17 cellular contexts compared by ENCODE assay signal in the genomic region with DNA sequence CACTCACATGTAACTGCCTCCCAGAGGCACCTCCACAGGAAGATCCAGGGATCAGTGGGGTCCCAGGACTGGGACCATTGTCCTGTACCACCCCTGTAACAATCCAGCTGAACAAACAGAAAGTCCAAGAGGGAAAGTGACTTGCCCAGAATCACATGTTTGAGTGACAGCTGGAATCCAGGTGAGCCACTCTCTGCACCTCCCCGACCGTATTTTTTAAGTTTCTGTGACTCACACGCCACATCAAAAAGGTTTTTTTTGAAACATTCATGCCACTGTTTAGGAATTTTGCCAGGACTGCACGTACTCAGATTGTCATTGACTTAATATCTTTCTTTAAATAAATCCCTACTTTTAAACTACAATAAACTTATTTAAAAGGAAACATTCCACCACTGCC. TPM values are rescaled to one million over a fixed set of nuclear protein-coding genes. Genes with fewer than 3 reads are reported as not detected.
A peak's percentile ranks its signal among the peaks of the same experiment; 100 is the strongest.
DNase-seq lines count a peak whose midpoint lies in the region; ATAC-seq and TF ChIP-seq lines count a peak whose summit lies in the region.
"Had no signal": no experiment of that assay in that cellular context is flagged by ENCODE, and none has a peak within 500 bp of the region (broad histone marks: within the 10 kb centered on the region; RNA-seq: fewer than 3 reads in every experiment).

No MANE protein-coding gene starts in this region.

- no peaks in the 10 kb centered on the region for H3K36me3 ChIP-seq in lung (ENCODE audit: control insufficient read depth in 2 of 2, insufficient read depth in 2 of 2, low read length in 2 of 2)
- H3K36me3 ChIP-seq in upper lobe of right lung = no peaks in the 10 kb centered on the region
- H3K36me3 ChIP-seq in ovary = no peaks in the 10 kb centered on the region
- H3K36me3 ChIP-seq: BE2C, SJSA1 had no signal

- no peak for TF ChIP-seq POLR2A in ovary (IDR thresholded peaks at IDR 0.05)

- H3K9me3 ChIP-seq in lung (ENCODE audit: control insufficient read depth in 2 of 2, insufficient read depth in 1 of 2, low read length in 1 of 2) (no peaks in the 10 kb centered on the region), upper lobe of right lung (no peaks in the 10 kb centered on the region), ovary (no peaks in the 10 kb centered on the region)
- H3K9me3 ChIP-seq: BE2C, SJSA1, testis had no signal

- DNase-seq in epithelial cell of esophagus (ENCODE audit: low read depth) (peak; percentile 79), lung (ENCODE audit: low spot score) (peak; percentile 38), upper lobe of right lung (no peak), ureter (ENCODE audit: low spot score) (no peak), ovary (no peak), epidermal melanocyte (ENCODE audit: insufficient read length, low spot score) (no peak)
- DNase-seq: activated CD8-positive, alpha-beta memory T cell treated with anti-CD3 and anti-CD28 coated beads, Interleukin-2, amount 50 U/mL, for 4 hours; aorta; BE2C; cortex of kidney; occipital lobe had no signal

- intact Hi-C loops in upper lobe of right lung (cut with DNase I) (no loop called here), ovary (cut with DNase I) (no loop called here)

- H3K4me1 ChIP-seq in lung (ENCODE audit: control insufficient read depth in 2 of 2, insufficient read depth in 2 of 2, low read length in 2 of 2) = peaks cover 5% of the 10 kb centered on the region in 2 donors
- H3K4me1 ChIP-seq in upper lobe of right lung = peaks cover 12% of the 10 kb centered on the region
- H3K4me1 ChIP-seq in ovary (ENCODE audit: insufficient read depth) = peaks cover 2% of the 10 kb centered on the region
- H3K4me1 ChIP-seq: BE2C, testis had no signal

- H3K27me3 ChIP-seq in lung (ENCODE audit: control insufficient read depth, insufficient read depth) (no peaks in the 10 kb centered on the region), upper lobe of right lung (no peaks in the 10 kb centered on the region), ovary (no peaks in the 10 kb centered on the region)
- H3K27me3 ChIP-seq: BE2C, testis had no signal

- WGBS in lung, 2 donors = 6 to 19% methylated on average over 4 of the region's 4 CpGs
- WGBS in ovary, 3 donors = 1 to 8% (median 1%) methylated on average over 4 of the region's 4 CpGs

- peak; percentile 49 for ATAC-seq in lung (ENCODE audit: insufficient read depth, low FRiP score)
- ATAC-seq in upper lobe of right lung = peak; percentile 35
- ATAC-seq: activated CD4-positive, alpha-beta T cell treated with anti-CD3 and anti-CD28 coated beads for 36 hours had no signal

- TF ChIP-seq EP300 in ovary (IDR thresholded peaks at IDR 0.05) = no peak

- H3K27ac ChIP-seq in VCaP = peak overlapping the region; percentile 19; the same call in 1 of the 2 replicates
- no peak overlapping the region for H3K27ac ChIP-seq in lung (ENCODE audit: low read depth in 1 of 2, low read length in 1 of 2)
- no peak overlapping the region for H3K27ac ChIP-seq in upper lobe of right lung
- H3K27ac ChIP-seq in ovary = no peak overlapping the region
- H3K27ac ChIP-seq: SJSA1, testis had no signal

- H3K4me3 ChIP-seq in epithelial cell of esophagus (ENCODE audit: low read length) (no peak overlapping the region), lung (no peak overlapping the region), upper lobe of right lung (no peak overlapping the region), ovary (no peak overlapping the region)
- H3K4me3 ChIP-seq: SJSA1, testis had no signal

- TF ChIP-seq CTCF in VCaP (conservative IDR thresholded peaks at IDR 0.05) = no peak
- no peak for TF ChIP-seq CTCF in epithelial cell of esophagus (IDR thresholded peaks at IDR 0.05; ENCODE audit: insufficient read depth, low read depth, low read length, missing control alignments)
- no peak for TF ChIP-seq CTCF in lung (IDR thresholded peaks at IDR 0.05; ENCODE audit: control extremely low read depth, extremely low read depth)
- no peak for TF ChIP-seq CTCF in upper lobe of right lung (IDR thresholded peaks at IDR 0.05)
- TF ChIP-seq CTCF in ovary (IDR thresholded peaks at IDR 0.05) = no peak

RNA-seq across cellular contexts. Expression of gene SLC6A1, which starts 9.8 kb away (rescaled TPM):
- total RNA-seq in lung (1 to 10 TPM; 1.5 to 4.5 TPM), upper lobe of right lung (0.84 TPM), ureter (4.0 TPM), ovary (1 to 10 TPM in 4 of 7 donors, under 1 TPM in 3; 0.23 to 2.2 (median 1.0) TPM)
- polyA plus RNA-seq in lung (1 to 10 TPM in 1 of 2 donors, under 1 TPM in 1; 0.87 to 1.1 TPM), ovary (1 to 10 TPM; 1.2 to 3.3 TPM)
- total RNA-seq: activated CD4-positive, alpha-beta T cell treated with anti-CD3 and anti-CD28 coated beads for 36 hours; fibroblast of lung; SJSA1 had no signal
- polyA plus RNA-seq: fibroblast of lung, IgD-negative memory B cell had no signal

Comparison
In these comparisons a context has a peak if more than half of its experiments do, and no peak if none do; other contexts are left out.
1. DNase-seq: peak in epithelial cell of esophagus (single experiment) and lung (single experiment); none in upper lobe of right lung (single experiment), ureter (single experiment), ovary (0 of 5) and epidermal melanocyte (single experiment).